In the genomic region with DNA sequence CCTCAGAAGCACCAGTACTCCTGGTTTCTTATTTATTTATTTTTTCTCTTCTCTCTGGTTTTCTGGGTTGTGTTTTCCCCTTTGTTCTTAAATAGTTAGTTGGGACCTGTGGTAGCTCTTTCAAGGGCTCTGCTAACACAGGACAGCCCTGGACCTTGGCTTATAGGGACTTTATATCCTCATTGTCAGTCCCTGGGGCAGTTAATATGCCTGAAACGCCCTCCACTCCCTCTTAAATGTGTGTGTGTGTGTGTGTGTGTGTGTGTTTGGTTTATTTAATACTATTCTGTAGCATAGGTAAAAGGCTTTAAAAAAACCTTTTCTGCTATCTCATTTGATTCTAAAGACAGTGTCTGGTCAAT, we compare ENCODE assay signal across 2 cellular contexts.
TF ChIP-seq lines count a peak whose summit lies in the region.

No MANE protein-coding gene starts in this region.

TF ChIP-seq in A549, 52 proteins besides CTCF, POLR2A, EP300 and RAD21:
- TF ChIP-seq ZC3H11A (IDR thresholded peaks at IDR 0.05) (no peak), HDAC2 (IDR thresholded peaks at IDR 0.05) (no peak), HES2 (IDR thresholded peaks at IDR 0.05) (no peak), CHD4 (IDR thresholded peaks at IDR 0.05; ENCODE audit: borderline replicate concordance) (no peak), BCL3 (IDR thresholded peaks at IDR 0.05) (no peak), ELK1 (IDR thresholded peaks at IDR 0.05; ENCODE audit: low read depth, low read length) (no peak), RARB (CRISPR knock-in tag; IDR thresholded peaks at IDR 0.05) (no peak)
TF ChIP-seq in A549: peak in this region for 0.

TF ChIP-seq in HCT116, 20 proteins besides CTCF, POLR2A, EP300 and RAD21:
- TF ChIP-seq SP1 (IDR thresholded peaks at IDR 0.05; ENCODE audit: low read depth) = no peak
- TF ChIP-seq JUND (IDR thresholded peaks at IDR 0.05) = no peak
- no peak for TF ChIP-seq ZNF274 (IDR thresholded peaks at IDR 0.05; ENCODE audit: low read depth, low read length)
- no peak for TF ChIP-seq ZFX (IDR thresholded peaks at IDR 0.05)
- TF ChIP-seq SRF (IDR thresholded peaks at IDR 0.05; ENCODE audit: low read depth) = no peak
- no peak for TF ChIP-seq FOSL1 (IDR thresholded peaks at IDR 0.05; ENCODE audit: low read depth)
- TF ChIP-seq SIN3A (IDR thresholded peaks at IDR 0.05; ENCODE audit: low read depth) = peak; percentile 0; the same call in 1 of the 2 replicates
- TF ChIP-seq, protein P1, sequence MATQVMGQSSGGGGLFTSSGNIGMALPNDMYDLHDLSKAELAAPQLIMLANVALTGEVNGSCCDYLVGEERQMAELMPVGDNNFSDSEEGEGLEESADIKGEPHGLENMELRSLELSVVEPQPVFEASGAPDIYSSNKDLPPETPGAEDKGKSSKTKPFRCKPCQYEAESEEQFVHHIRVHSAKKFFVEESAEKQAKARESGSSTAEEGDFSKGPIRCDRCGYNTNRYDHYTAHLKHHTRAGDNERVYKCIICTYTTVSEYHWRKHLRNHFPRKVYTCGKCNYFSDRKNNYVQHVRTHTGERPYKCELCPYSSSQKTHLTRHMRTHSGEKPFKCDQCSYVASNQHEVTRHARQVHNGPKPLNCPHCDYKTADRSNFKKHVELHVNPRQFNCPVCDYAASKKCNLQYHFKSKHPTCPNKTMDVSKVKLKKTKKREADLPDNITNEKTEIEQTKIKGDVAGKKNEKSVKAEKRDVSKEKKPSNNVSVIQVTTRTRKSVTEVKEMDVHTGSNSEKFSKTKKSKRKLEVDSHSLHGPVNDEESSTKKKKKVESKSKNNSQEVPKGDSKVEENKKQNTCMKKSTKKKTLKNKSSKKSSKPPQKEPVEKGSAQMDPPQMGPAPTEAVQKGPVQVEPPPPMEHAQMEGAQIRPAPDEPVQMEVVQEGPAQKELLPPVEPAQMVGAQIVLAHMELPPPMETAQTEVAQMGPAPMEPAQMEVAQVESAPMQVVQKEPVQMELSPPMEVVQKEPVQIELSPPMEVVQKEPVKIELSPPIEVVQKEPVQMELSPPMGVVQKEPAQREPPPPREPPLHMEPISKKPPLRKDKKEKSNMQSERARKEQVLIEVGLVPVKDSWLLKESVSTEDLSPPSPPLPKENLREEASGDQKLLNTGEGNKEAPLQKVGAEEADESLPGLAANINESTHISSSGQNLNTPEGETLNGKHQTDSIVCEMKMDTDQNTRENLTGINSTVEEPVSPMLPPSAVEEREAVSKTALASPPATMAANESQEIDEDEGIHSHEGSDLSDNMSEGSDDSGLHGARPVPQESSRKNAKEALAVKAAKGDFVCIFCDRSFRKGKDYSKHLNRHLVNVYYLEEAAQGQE (IDR thresholded peaks at IDR 0.05; ENCODE audit: low read depth) = no peak
